Comparison of ENCODE assay signal across 17 cellular contexts in genomic region chrX:24996096-24996709, GRCh38. TPM values are rescaled to one million over a fixed set of nuclear protein-coding genes. Genes with fewer than 3 reads are reported as not detected.
"Had no signal": no experiment of that assay in that cellular context is flagged by ENCODE, and none has a peak within 500 bp of the region (broad histone marks: within the 10 kb centered on the region; RNA-seq: fewer than 3 reads in every experiment).

No MANE protein-coding gene starts in this region.

- H3K9me3 ChIP-seq: sigmoid colon, spleen, upper lobe of right lung had no signal

- H3K27me3 ChIP-seq: sigmoid colon, upper lobe of right lung had no signal

- DNase-seq: activated B cell treated with CpG ODN at 0.5 μM for 24 hours; activated CD4-positive, alpha-beta memory T cell treated with anti-CD3 and anti-CD28 coated beads, Interleukin-2, amount 10 ng/mL, durations not matched to agents 7 days and 5 days; activated CD4-positive, alpha-beta T cell treated with anti-CD3 and anti-CD28 coated beads for 48 hours; activated naive CD4-positive, alpha-beta T cell treated with Interleukin-2 at 50 U/mL for 16 hours; activated T-cell treated with anti-CD3 and anti-CD28 coated beads, Interleukin-2, amount 50 U/mL, for 1 hour; erythroblast; foreskin melanocyte; mesendoderm; naive thymus-derived CD8-positive, alpha-beta T cell; sigmoid colon; spleen; stimulated activated naive CD4-positive, alpha-beta T cell; T-cell; upper lobe of right lung had no signal

- H3K4me3 Mint-ChIP-seq: activated B cell treated with CpG ODN at 0.5 μM for 24 hours; activated CD4-positive, alpha-beta memory T cell treated with anti-CD3 and anti-CD28 coated beads, Interleukin-2, amount 10 ng/mL, durations not matched to agents 7 days and 5 days; activated T-helper 17 cell treated with anti-CD3 and anti-CD28 coated beads, Interleukin-2, amount 50 U/mL, for 72 hours; naive thymus-derived CD8-positive, alpha-beta T cell; T-cell had no signal

- H3K4me3 ChIP-seq: coronary artery, sigmoid colon, spleen, upper lobe of right lung had no signal

- H3K27ac Mint-ChIP-seq: activated B cell treated with CpG ODN at 0.5 μM for 24 hours; activated CD4-positive, alpha-beta memory T cell treated with anti-CD3 and anti-CD28 coated beads, Interleukin-2, amount 10 ng/mL, durations not matched to agents 7 days and 5 days; activated T-helper 17 cell treated with anti-CD3 and anti-CD28 coated beads, Interleukin-2, amount 50 U/mL, for 72 hours; naive thymus-derived CD8-positive, alpha-beta T cell; T-cell had no signal

- H3K9me3 Mint-ChIP-seq: activated B cell treated with CpG ODN at 0.5 μM for 24 hours; activated CD4-positive, alpha-beta memory T cell treated with anti-CD3 and anti-CD28 coated beads, Interleukin-2, amount 10 ng/mL, durations not matched to agents 7 days and 5 days; activated T-helper 17 cell treated with anti-CD3 and anti-CD28 coated beads, Interleukin-2, amount 50 U/mL, for 72 hours; T-cell had no signal

- ATAC-seq: activated T-helper 17 cell treated with anti-CD3 and anti-CD28 coated beads, Interleukin-2, amount 50 U/mL, for 72 hours; naive thymus-derived CD8-positive, alpha-beta T cell; T-cell; upper lobe of right lung had no signal

- H3K36me3 ChIP-seq: sigmoid colon, upper lobe of right lung had no signal

- H3K27me3 Mint-ChIP-seq: activated B cell treated with CpG ODN at 0.5 μM for 24 hours; activated CD4-positive, alpha-beta memory T cell treated with anti-CD3 and anti-CD28 coated beads, Interleukin-2, amount 10 ng/mL, durations not matched to agents 7 days and 5 days; activated T-helper 17 cell treated with anti-CD3 and anti-CD28 coated beads, Interleukin-2, amount 50 U/mL, for 72 hours had no signal

- H3K27ac ChIP-seq: coronary artery, sigmoid colon, spleen, upper lobe of right lung had no signal

- H3K4me1 ChIP-seq: sigmoid colon, spleen, upper lobe of right lung had no signal

- H3K4me1 Mint-ChIP-seq: activated B cell treated with CpG ODN at 0.5 μM for 24 hours; activated CD4-positive, alpha-beta memory T cell treated with anti-CD3 and anti-CD28 coated beads, Interleukin-2, amount 10 ng/mL, durations not matched to agents 7 days and 5 days; activated T-helper 17 cell treated with anti-CD3 and anti-CD28 coated beads, Interleukin-2, amount 50 U/mL, for 72 hours; naive thymus-derived CD8-positive, alpha-beta T cell; T-cell had no signal

RNA-seq across cellular contexts. Expression of gene ARX, which starts 19.6 kb away (rescaled TPM):
- total RNA-seq: activated B cell treated with CpG ODN at 0.5 μM for 24 hours; activated CD4-positive, alpha-beta memory T cell treated with anti-CD3 and anti-CD28 coated beads, Interleukin-2, amount 10 ng/mL, durations not matched to agents 7 days and 5 days; activated T-helper 17 cell treated with anti-CD3 and anti-CD28 coated beads, Interleukin-2, amount 50 U/mL, for 72 hours; lower leg skin; naive thymus-derived CD8-positive, alpha-beta T cell; sigmoid colon; T-cell; upper lobe of right lung had no signal
